ENCODE assay signal across 11 cellular contexts in genomic region chr19:41223431-41224234, GRCh38. TPM values are rescaled to one million over a fixed set of nuclear protein-coding genes. Genes with fewer than 3 reads are reported as not detected.
DNase-seq lines count a peak whose midpoint lies in the region; ATAC-seq and TF ChIP-seq lines count a peak whose summit lies in the region.
"Had no signal": no experiment of that assay in that cellular context is flagged by ENCODE, and none has a peak within 500 bp of the region (broad histone marks: within the 10 kb centered on the region; RNA-seq: fewer than 3 reads in every experiment).

No MANE protein-coding gene starts in this region.

- H3K27ac ChIP-seq in HUES64 (ENCODE audit: low read depth, low read length): peak overlapping the region; percentile 60
- peak overlapping the region; percentile 50 for H3K27ac ChIP-seq in muscle layer of colon (ENCODE audit: low read depth, low read length)
- no peak overlapping the region for H3K27ac ChIP-seq in colonic mucosa
- H3K27ac ChIP-seq in Peyer's patch: peak overlapping the region in 2 of 4 donors; percentile 14 to 90

- WGBS in HUES64: 66% methylated on average over 8 of the region's 8 CpGs

- peak overlapping the region; percentile 44; the same call in 1 of the 2 replicates for H3K9ac ChIP-seq in HUES64 (ENCODE audit: low read depth, low read length)
- H3K9ac ChIP-seq in muscle layer of colon (ENCODE audit: low read length): no peak overlapping the region
- peak overlapping the region in 1 of 2 donors; percentile 14 for H3K9ac ChIP-seq in colonic mucosa (ENCODE audit: low read depth in 2 of 2, low read length in 2 of 2)

- no peak for TF ChIP-seq CTCF in AG04449 (IDR thresholded peaks at IDR 0.05; ENCODE audit: insufficient read depth, low read length, missing control alignments)
- no peak for TF ChIP-seq CTCF in cardiac fibroblast (IDR thresholded peaks at IDR 0.05; ENCODE audit: low read depth, low read length)
- no peak for TF ChIP-seq CTCF in colonic mucosa (IDR thresholded peaks at IDR 0.05)
- no peak for TF ChIP-seq CTCF in Peyer's patch (IDR thresholded peaks at IDR 0.05)

- H3K27me3 ChIP-seq in HUES64 (ENCODE audit: insufficient read depth, low read length) (no peaks in the 10 kb centered on the region), muscle layer of colon (ENCODE audit: control insufficient read depth in 1 of 2, insufficient read depth in 2 of 2, low read length in 2 of 2) (no peaks in the 10 kb centered on the region), colonic mucosa (peaks cover 4% of the 10 kb centered on the region), Peyer's patch (no peaks in the 10 kb centered on the region)

- H3K4me1 ChIP-seq in HUES64 (ENCODE audit: insufficient read depth, low read length): peaks cover 29% of the 10 kb centered on the region
- peaks cover 47% of the 10 kb centered on the region for H3K4me1 ChIP-seq in muscle layer of colon (ENCODE audit: insufficient read depth, low read length)
- H3K4me1 ChIP-seq in colonic mucosa: peaks cover 5% of the 10 kb centered on the region
- peaks cover 0 to 12% (median 7%) of the 10 kb centered on the region in 4 donors for H3K4me1 ChIP-seq in Peyer's patch

- H3K4me3 ChIP-seq in AG04449 (ENCODE audit: low read depth, low read length) (peak overlapping the region; percentile 37), HUES64 (ENCODE audit: low read length) (no peak overlapping the region; the same call in 1 of the 2 replicates), cardiac fibroblast (replicated peaks in 1 of 2; ENCODE audit: low read depth in 2 of 2, low read length in 2 of 2) (peak overlapping the region in 1 of 2 donors; percentile 24), muscle layer of colon (ENCODE audit: low read depth in 1 of 2, low read length in 2 of 2) (no peak overlapping the region), colonic mucosa (no peak overlapping the region), Peyer's patch (peak overlapping the region in 1 of 4 donors; percentile 2)
- H3K4me3 ChIP-seq: HAP-1 had no signal

- CTCF ChIA-PET in AG04449 (lab: Yijun Ruan, JAX): interaction anchor here (0.8 to 4.3 kb wide), 6 partner anchors 10 to 85 kb away, joined by 3 to 24 read pairs (median 6); partner anchors contain the start of gene HNRNPUL1

- no peaks in the 10 kb centered on the region for H3K36me3 Mint-ChIP-seq in immature natural killer cell

- no peaks in the 10 kb centered on the region for H3K9me3 Mint-ChIP-seq in immature natural killer cell

- H3K4me3 Mint-ChIP-seq in immature natural killer cell: peak overlapping the region in 1 of 5 donors; percentile 12

- intact Hi-C loops in colonic mucosa (cut with DNase I): no loop called here

- H3K36me3 ChIP-seq in HUES64 (ENCODE audit: insufficient read depth, low read length) (peaks cover 19% of the 10 kb centered on the region), muscle layer of colon (ENCODE audit: insufficient read depth, low read length) (peaks cover 14% of the 10 kb centered on the region), colonic mucosa (no peaks in the 10 kb centered on the region), Peyer's patch (no peaks in the 10 kb centered on the region)
- H3K36me3 ChIP-seq: HAP-1 had no signal

- ATAC-seq in HG02938 (IDR thresholded peaks at IDR 0.05; ENCODE audit: unreplicated experiment): no peak

- H3K27me3 Mint-ChIP-seq in immature natural killer cell (ENCODE audit: low read depth in 3 of 3): peaks cover 10 to 27% (median 12%) of the 10 kb centered on the region in 3 donors

- POLR2A ChIA-PET in AG04449 (lab: Yijun Ruan, JAX): interaction anchor here (0.7 to 2.5 kb wide), 5 partner anchors 10 to 40 kb away, joined by 3 to 18 read pairs (median 3); partner anchors contain the start of gene HNRNPUL1

- DNase-seq in AG04449 (ENCODE audit: low read depth, low spot score) (no peak), cardiac fibroblast (ENCODE audit: low read depth in 2 of 2) (peak; percentile 58 to 92), immature natural killer cell (no peak), colonic mucosa (no peak), Peyer's patch (no peak)
- DNase-seq: activated naive CD4-positive, alpha-beta T cell treated with Interleukin-2 at 50 U/mL for 16 hours; NCI-H524 treated with DMSO at 0.1 percent for 48 hours had no signal

- H3K27ac Mint-ChIP-seq in immature natural killer cell: peak overlapping the region in 2 of 6 donors; percentile 16 to 36

- no peak for TF ChIP-seq POLR2A in Peyer's patch (IDR thresholded peaks at IDR 0.05)

- H3K9me3 ChIP-seq in HUES64 (ENCODE audit: insufficient read depth, low read depth, low read length) (no peaks in the 10 kb centered on the region), muscle layer of colon (ENCODE audit: low read length) (no peaks in the 10 kb centered on the region), colonic mucosa (no peaks in the 10 kb centered on the region), Peyer's patch (no peaks in the 10 kb centered on the region)
- H3K9me3 ChIP-seq: HAP-1 had no signal

- peaks cover 14 to 16% of the 10 kb centered on the region in 2 donors for H3K4me1 Mint-ChIP-seq in immature natural killer cell

RNA-seq across cellular contexts. Expression of gene AXL, which starts 4.6 kb away (rescaled TPM):
- polyA plus RNA-seq in HUES64 (2013, experiment 1 of 2): 15.2 TPM
- polyA plus RNA-seq in HUES64 (2013, experiment 2 of 2): 17.3 TPM
- 1 to 10 TPM in 1 of 3 donors, under 1 TPM in 2; 0.61 to 1.2 (median 0.97) TPM for polyA plus RNA-seq in immature natural killer cell
- total RNA-seq in colonic mucosa: 10 to 100 TPM in 1 of 2 donors, 1 to 10 TPM in 1; 6.2 to 21.4 TPM
- 10 to 100 TPM in 3 of 4 donors, 1 to 10 TPM in 1; 7.2 to 46.2 (median 24.2) TPM for total RNA-seq in Peyer's patch

RNA-seq across cellular contexts. Expression of gene CYP2S1, which starts 30.6 kb away (rescaled TPM):
- polyA plus RNA-seq in HUES64 (2013, experiment 1 of 2): 96.5 TPM
- 84.7 TPM for polyA plus RNA-seq in HUES64 (2013, experiment 2 of 2)
- polyA plus RNA-seq in immature natural killer cell: 1 to 10 TPM in 1 of 3 donors, under 1 TPM in 1, not detected in 1; 0.17 to 1.4 TPM
- total RNA-seq in colonic mucosa (100 to 1,000 TPM; 114 to 152 TPM), Peyer's patch (100 to 1,000 TPM in 1 of 4 donors, 10 to 100 TPM in 2, 1 to 10 TPM in 1; 4.1 to 147 (median 67.1) TPM)

RNA-seq across cellular contexts. Expression of gene HNRNPUL1, which starts 40.5 kb away (rescaled TPM):
- polyA plus RNA-seq in HUES64 (2013, experiment 1 of 2): 180 TPM
- 189 TPM for polyA plus RNA-seq in HUES64 (2013, experiment 2 of 2)
- 100 to 1,000 TPM in 1 of 3 donors, 10 to 100 TPM in 2; 23.3 to 103 (median 48.8) TPM for polyA plus RNA-seq in immature natural killer cell
- 100 to 1,000 TPM; 179 to 233 TPM for total RNA-seq in colonic mucosa
- 100 to 1,000 TPM; 123 to 244 (median 167) TPM for total RNA-seq in Peyer's patch

Comparison
In these comparisons a context has a peak if more than half of its experiments do, and no peak if none do; other contexts are left out.
1. DNase-seq: peak in cardiac fibroblast (2 of 2); none in AG04449 (single experiment), immature natural killer cell (0 of 3), colonic mucosa (single experiment) and Peyer's patch (0 of 3).